In the genomic region with DNA sequence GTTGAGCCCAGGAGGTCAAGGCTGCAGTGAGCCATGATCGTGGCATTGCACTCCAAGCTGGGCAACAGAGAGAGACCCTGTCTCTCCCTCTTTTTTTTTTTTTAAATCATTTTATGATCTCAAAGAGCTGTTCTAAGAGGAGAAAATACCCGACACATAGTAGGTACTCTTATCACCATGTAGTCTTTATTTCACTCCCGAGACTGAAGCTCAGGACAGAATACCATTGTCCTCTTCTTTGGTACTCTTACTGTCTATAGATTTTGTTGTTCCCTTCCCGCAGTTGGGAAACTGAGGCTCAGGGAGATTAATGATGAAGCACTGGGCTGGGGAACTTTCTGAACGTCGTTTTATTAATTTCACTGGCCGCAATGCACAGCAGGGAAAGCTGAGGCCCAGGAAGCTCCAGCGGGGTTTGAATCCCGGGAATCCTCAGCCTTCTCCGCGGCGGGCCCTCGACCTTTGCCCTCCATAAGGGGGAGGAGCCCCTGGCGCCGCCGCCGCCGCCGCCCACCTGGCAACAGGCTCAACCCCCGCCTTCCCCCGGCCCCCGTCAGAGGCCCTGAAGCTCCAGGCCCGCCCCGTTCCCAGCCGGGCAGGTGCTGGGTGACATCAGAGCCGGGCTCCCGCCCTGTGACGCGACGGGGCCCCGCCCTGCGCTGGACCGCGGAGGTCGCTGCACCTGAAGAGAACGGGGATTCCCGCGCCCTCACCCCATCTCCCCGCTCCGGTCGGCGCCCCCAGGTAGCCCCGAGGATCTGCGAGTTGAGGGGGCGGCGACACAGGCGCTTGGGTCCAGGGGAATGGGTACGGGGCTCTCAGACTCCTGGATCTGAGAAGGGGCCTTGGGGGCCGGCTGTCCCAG, we compare ENCODE assay signal across 10 cellular contexts. TPM values are rescaled to one million over a fixed set of nuclear protein-coding genes. Genes with fewer than 3 reads are reported as not detected.
A peak's percentile ranks its signal among the peaks of the same experiment; 100 is the strongest.
DNase-seq lines count a peak whose midpoint lies in the region; ATAC-seq and TF ChIP-seq lines count a peak whose summit lies in the region.
"Had no signal": no experiment of that assay in that cellular context is flagged by ENCODE, and none has a peak within 500 bp of the region (broad histone marks: within the 10 kb centered on the region; RNA-seq: fewer than 3 reads in every experiment).

No MANE protein-coding gene starts in this region.

- peaks cover 0 to 4% of the 10 kb centered on the region in 2 donors for H3K4me1 ChIP-seq in lung (ENCODE audit: control insufficient read depth in 2 of 2, insufficient read depth in 2 of 2, low read length in 2 of 2)
- H3K4me1 ChIP-seq in urinary bladder (ENCODE audit: insufficient read depth), result no peaks in the 10 kb centered on the region

- H3K4me3 ChIP-seq in lung (peak overlapping the region; percentile 52), urinary bladder (ENCODE audit: low read depth, low read length) (peak overlapping the region; percentile 28)

- no peak for TF ChIP-seq CTCF in lung (IDR thresholded peaks at IDR 0.05; ENCODE audit: control extremely low read depth, extremely low read depth)

- 8 to 12% methylated on average over 42 to 49 of the region's 49 CpGs for WGBS in lung, 2 donors
- WGBS in urinary bladder, result 8% methylated on average over 49 of the region's 49 CpGs

- H3K27me3 ChIP-seq in lung (ENCODE audit: control insufficient read depth, insufficient read depth), result peaks cover 3% of the 10 kb centered on the region

- no peaks in the 10 kb centered on the region for H3K9me3 ChIP-seq in lung (ENCODE audit: control insufficient read depth in 2 of 2, insufficient read depth in 1 of 2, low read length in 1 of 2)

- H3K27ac ChIP-seq in cingulate gyrus (ENCODE audit: low read depth, low read length) (peak overlapping the region; percentile 19), lung (ENCODE audit: low read depth in 1 of 2, low read length in 1 of 2) (peak overlapping the region; percentile 48 to 95), urinary bladder (ENCODE audit: low read depth) (peak overlapping the region; percentile 93)

- DNase-seq in stimulated activated CD4-positive, alpha-beta T cell treated with anti-CD3 and anti-CD28 coated beads, Interleukin-15, amount 100 ng/mL, for 24 hours, result peak; percentile 25
- DNase-seq in stimulated activated CD4-positive, alpha-beta T cell treated with anti-CD3 and anti-CD28 coated beads, Interleukin-4, amount 100 ng/mL, for 24 hours, result no peak
- DNase-seq in lung (ENCODE audit: low spot score), result peak; percentile 83
- DNase-seq in HK-2 (ENCODE audit: unreplicated experiment), result no peak
- DNase-seq: activated CD4-positive, alpha-beta memory T cell treated with anti-CD3 and anti-CD28 coated beads, Interleukin-2, amount 10 ng/mL, durations not matched to agents 7 days and 5 days had no signal

- ATAC-seq in lung (ENCODE audit: insufficient read depth, low FRiP score), result peak; percentile 76
- ATAC-seq in HG03196 (IDR thresholded peaks at IDR 0.05; ENCODE audit: unreplicated experiment), result no peak
- no peak for ATAC-seq in GM21381 (IDR thresholded peaks at IDR 0.05; ENCODE audit: unreplicated experiment)

- H3K36me3 ChIP-seq in lung (ENCODE audit: control insufficient read depth in 2 of 2, insufficient read depth in 2 of 2, low read length in 2 of 2) (no peaks in the 10 kb centered on the region), urinary bladder (ENCODE audit: insufficient read depth) (no peaks in the 10 kb centered on the region)

RNA-seq across cellular contexts. Expression of gene MYH14, which starts 1.6 kb away (rescaled TPM):
- total RNA-seq in lung (100 to 1,000 TPM in 1 of 2 donors, 10 to 100 TPM in 1; 55.3 to 142 TPM), urinary bladder (15.5 TPM)
- polyA plus RNA-seq in lung (100 to 1,000 TPM in 1 of 2 donors, 10 to 100 TPM in 1; 48.3 to 159 TPM), urinary bladder (7.0 TPM)
- total RNA-seq: activated CD4-positive, alpha-beta memory T cell treated with anti-CD3 and anti-CD28 coated beads, Interleukin-2, amount 10 ng/mL, durations not matched to agents 7 days and 5 days; fibroblast of villous mesenchyme had no signal

RNA-seq across cellular contexts. Expression of gene IZUMO2, which starts 42.0 kb away (rescaled TPM):
- total RNA-seq in lung (under 1 TPM in 1 of 2 donors, not detected in 1; 0.46 TPM), urinary bladder (not detected)
- polyA plus RNA-seq in lung (under 1 TPM in 1 of 2 donors, not detected in 1; 0.18 TPM), urinary bladder (not detected)
- total RNA-seq: activated CD4-positive, alpha-beta memory T cell treated with anti-CD3 and anti-CD28 coated beads, Interleukin-2, amount 10 ng/mL, durations not matched to agents 7 days and 5 days; fibroblast of villous mesenchyme had no signal

Comparison
In these comparisons a context has a peak if more than half of its experiments do, and no peak if none do; other contexts are left out.
1. DNase-seq: peak in stimulated activated CD4-positive, alpha-beta T cell treated with anti-CD3 and anti-CD28 coated beads, Interleukin-15, amount 100 ng/mL, for 24 hours (single experiment) and lung (single experiment); none in stimulated activated CD4-positive, alpha-beta T cell treated with anti-CD3 and anti-CD28 coated beads, Interleukin-4, amount 100 ng/mL, for 24 hours (single experiment) and HK-2 (single experiment).
2. H3K27ac ChIP-seq: peak in every context shown above with its lines; median percentile 93 in urinary bladder; 72 in lung; 19 in cingulate gyrus.